Comparison of ENCODE assay signal across 17 cellular contexts in genomic region chr10:17951868-17952371, GRCh38. TPM values are rescaled to one million over a fixed set of nuclear protein-coding genes. Genes with fewer than 3 reads are reported as not detected.
A peak's percentile ranks its signal among the peaks of the same experiment; 100 is the strongest.
DNase-seq lines count a peak whose midpoint lies in the region; ATAC-seq and TF ChIP-seq lines count a peak whose summit lies in the region.
"Had no signal": no experiment of that assay in that cellular context is flagged by ENCODE, and none has a peak within 500 bp of the region (broad histone marks: within the 10 kb centered on the region; RNA-seq: fewer than 3 reads in every experiment).

SLC39A12 (plus strand) TSS chr10:17951918; CDS start chr10:17953277, 1,359 bp downstream.

- H3K36me3 ChIP-seq in ACC112 (ENCODE audit: insufficient read depth, low read length) (no peaks in the 10 kb centered on the region), mammary epithelial cell (ENCODE audit: insufficient read depth, low read length) (no peaks in the 10 kb centered on the region)
- H3K36me3 ChIP-seq: heart right ventricle, thoracic aorta had no signal

- no peaks in the 10 kb centered on the region for H3K27me3 ChIP-seq in ACC112 (ENCODE audit: insufficient read depth, low read length)
- no peaks in the 10 kb centered on the region for H3K27me3 ChIP-seq in mammary epithelial cell (ENCODE audit: insufficient read depth, low read length)
- H3K27me3 ChIP-seq: heart right ventricle had no signal

- H3K4me1 Mint-ChIP-seq in HFFc6 (ENCODE audit: low read depth): peaks cover 9% of the 10 kb centered on the region
- no peaks in the 10 kb centered on the region for H3K4me1 Mint-ChIP-seq in activated CD8-positive, alpha-beta T cell treated with anti-CD3 and anti-CD28 coated beads, Interleukin-2, amount 10 ng/mL, durations not matched to agents 7 days and 5 days (ENCODE audit: low read depth)

- dilution Hi-C loops in mammary epithelial cell (cut with HindIII; ENCODE audit: low sequenced_read_pairs): no loop called here

- H3K4me2 ChIP-seq in mammary epithelial cell (ENCODE audit: insufficient read depth, low read depth, low read length): no peak within 1 kb of the TSS
- H3K4me2 ChIP-seq: A549 had no signal

- H3K4me1 ChIP-seq in ACC112 (ENCODE audit: control insufficient read depth, insufficient read depth, low read length, unreplicated experiment) (peaks cover 21% of the 10 kb centered on the region), mammary epithelial cell (ENCODE audit: insufficient read depth, low read length) (no peaks in the 10 kb centered on the region)
- H3K4me1 ChIP-seq: A549, heart right ventricle had no signal

- DNase-seq in HFFc6 (peak; percentile 46), mammary epithelial cell (peak; percentile 42), hepatic stellate cell (ENCODE audit: low spot score) (peak; percentile 54), SIG-M5 treated with dmso at 0.1 percent for 504 hours (lab: John Stamatoyannopoulos, UW; ENCODE audit: unreplicated experiment) (no peak), DMS79 (lab: John Stamatoyannopoulos, UW) (no peak)
- no peak for DNase-seq in activated CD8-positive, alpha-beta T cell treated with anti-CD3 and anti-CD28 coated beads, Interleukin-2, amount 10 ng/mL, durations not matched to agents 7 days and 5 days
- DNase-seq: activated CD4-positive, alpha-beta T cell treated with anti-CD3 and anti-CD28 coated beads for 1 hour; heart right ventricle; NCI-H1694; NCI-H526; T-helper 1 cell had no signal

- 33% methylated on average over 3 of the region's 3 CpGs for WGBS in mammary epithelial cell (ENCODE audit: low coverage, missing lambda C conversion rate)

- no peak within 1 kb of the TSS for H3K4me3 Mint-ChIP-seq in HFFc6
- no peak within 1 kb of the TSS for H3K4me3 Mint-ChIP-seq in activated CD8-positive, alpha-beta T cell treated with anti-CD3 and anti-CD28 coated beads, Interleukin-2, amount 10 ng/mL, durations not matched to agents 7 days and 5 days

- no TSS peak for BruUV-seq in mammary epithelial cell (replicated peaks; lab: Mats Ljungman, UMichigan)

- no peak for TF ChIP-seq CTCF in HFFc6 (IDR thresholded peaks at IDR 0.05)
- no peak for TF ChIP-seq CTCF in mammary epithelial cell (conservative IDR thresholded peaks at IDR 0.05 in 1 of 2, IDR thresholded peaks at IDR 0.05 in 1 of 2; ENCODE audit: extremely low read depth in 1 of 2, insufficient read depth in 1 of 2, low read depth in 1 of 2, low read length in 2 of 2)

- H4K20me1 ChIP-seq in mammary epithelial cell (ENCODE audit: insufficient read depth, low read length): no peaks in the 10 kb centered on the region

- H2AFZ ChIP-seq in ACC112 (ENCODE audit: low read length, unreplicated experiment) (peak within 1 kb of the TSS; percentile 88), mammary epithelial cell (ENCODE audit: low read depth, low read length) (no peak within 1 kb of the TSS)

- peaks cover 10% of the 10 kb centered on the region for H3K27me3 Mint-ChIP-seq in HFFc6 (ENCODE audit: insufficient read depth)
- H3K27me3 Mint-ChIP-seq in activated CD8-positive, alpha-beta T cell treated with anti-CD3 and anti-CD28 coated beads, Interleukin-2, amount 10 ng/mL, durations not matched to agents 7 days and 5 days (ENCODE audit: low read depth): no peaks in the 10 kb centered on the region

- CTCF ChIA-PET in mammary epithelial cell (lab: Charles Lee; ENCODE audit: low non-redundant PET): no interaction called here
- CTCF ChIA-PET in activated CD8-positive, alpha-beta T cell treated with anti-CD3 and anti-CD28 coated beads, Interleukin-2, amount 10 ng/mL, durations not matched to agents 7 days and 5 days (lab: Charles Lee): no interaction called here

- peak within 1 kb of the TSS; percentile 42 for H3K27ac ChIP-seq in ACC112 (ENCODE audit: low read depth, low read length)
- H3K27ac ChIP-seq in mammary epithelial cell (ENCODE audit: insufficient read depth, low read depth, low read length): no peak within 1 kb of the TSS
- H3K27ac ChIP-seq: A549, heart right ventricle, thoracic aorta had no signal

- POLR2A ChIA-PET in activated CD8-positive, alpha-beta T cell treated with anti-CD3 and anti-CD28 coated beads, Interleukin-2, amount 10 ng/mL, durations not matched to agents 7 days and 5 days (lab: Charles Lee): no interaction called here

- 0 out of 2 replicates have a peak, but pooled peaks cover 6% of the 10 kb centered on the region for H3K36me3 Mint-ChIP-seq in HFFc6 (ENCODE audit: low read depth)
- H3K36me3 Mint-ChIP-seq in activated CD8-positive, alpha-beta T cell treated with anti-CD3 and anti-CD28 coated beads, Interleukin-2, amount 10 ng/mL, durations not matched to agents 7 days and 5 days (ENCODE audit: low read depth): no peaks in the 10 kb centered on the region

- no peak within 1 kb of the TSS for H3K27ac Mint-ChIP-seq in HFFc6
- no peak within 1 kb of the TSS for H3K27ac Mint-ChIP-seq in activated CD8-positive, alpha-beta T cell treated with anti-CD3 and anti-CD28 coated beads, Interleukin-2, amount 10 ng/mL, durations not matched to agents 7 days and 5 days

- H3K4me3 ChIP-seq in ACC112 (ENCODE audit: low read depth, low read length) (no peak within 1 kb of the TSS), mammary epithelial cell (replicated peaks in 1 of 3; ENCODE audit: insufficient read depth in 1 of 3, low read depth in 2 of 3, low read length in 3 of 3) (no peak within 1 kb of the TSS)
- H3K4me3 ChIP-seq: A549, heart right ventricle, thoracic aorta had no signal

- no peak within 1 kb of the TSS for H3K9ac ChIP-seq in mammary epithelial cell (ENCODE audit: insufficient read depth, low read length)

- intact Hi-C loops in mammary epithelial cell (cut with micrococcal nuclease): no loop called here

- H3K9me3 ChIP-seq in mammary epithelial cell (replicated peaks; ENCODE audit: insufficient read depth, low read length): peaks cover 10% of the 10 kb centered on the region
- H3K9me3 ChIP-seq: heart right ventricle, thoracic aorta had no signal

- no peak for ATAC-seq in activated CD8-positive, alpha-beta T cell treated with anti-CD3 and anti-CD28 coated beads, Interleukin-2, amount 10 ng/mL, durations not matched to agents 7 days and 5 days
- ATAC-seq in HG02623 (IDR thresholded peaks at IDR 0.05; ENCODE audit: unreplicated experiment): no peak
- ATAC-seq: A549, heart right ventricle, Panc1 had no signal

- in situ Hi-C loops in mammary epithelial cell (cut with MboI; ENCODE audit: low sequenced_read_pairs in 2 of 2): no loop called here

- peaks cover 6% of the 10 kb centered on the region; the same call in 1 of the 2 replicates for H3K9me3 Mint-ChIP-seq in HFFc6
- H3K9me3 Mint-ChIP-seq in activated CD8-positive, alpha-beta T cell treated with anti-CD3 and anti-CD28 coated beads, Interleukin-2, amount 10 ng/mL, durations not matched to agents 7 days and 5 days (ENCODE audit: insufficient read depth): no peaks in the 10 kb centered on the region

- H3K79me2 ChIP-seq in ACC112 (ENCODE audit: control insufficient read depth, insufficient read depth, low read length, unreplicated experiment) (no peaks in the 10 kb centered on the region), mammary epithelial cell (ENCODE audit: insufficient read depth, low read length) (no peaks in the 10 kb centered on the region)

RNA-seq across cellular contexts. Expression of gene SLC39A12, which starts in this region (rescaled TPM):
- not detected for total RNA-seq in HFFc6 (2021; fragmentation: NEBNext Ultra II Directional; extraction: Animal tissue kit (Norgen Biotek cat#: 25700))
- not detected for total RNA-seq in mammary epithelial cell
- polyA plus RNA-seq in mammary epithelial cell: not detected
- polyA minus RNA-seq in mammary epithelial cell: not detected
- not detected for total RNA-seq in activated CD8-positive, alpha-beta T cell treated with anti-CD3 and anti-CD28 coated beads, Interleukin-2, amount 10 ng/mL, durations not matched to agents 7 days and 5 days
- total RNA-seq: lower leg skin had no signal
- polyA plus RNA-seq: A549 had no signal

Comparison
In these comparisons a context has a peak if more than half of its experiments do, and no peak if none do; other contexts are left out.
1. Peak in DNase-seq in HFFc6; RNA of the gene not detected or under 1 TPM.
2. Peak in DNase-seq in mammary epithelial cell; RNA of the gene not detected or under 1 TPM.